18 cellular contexts compared by ENCODE assay signal in the genomic region with DNA sequence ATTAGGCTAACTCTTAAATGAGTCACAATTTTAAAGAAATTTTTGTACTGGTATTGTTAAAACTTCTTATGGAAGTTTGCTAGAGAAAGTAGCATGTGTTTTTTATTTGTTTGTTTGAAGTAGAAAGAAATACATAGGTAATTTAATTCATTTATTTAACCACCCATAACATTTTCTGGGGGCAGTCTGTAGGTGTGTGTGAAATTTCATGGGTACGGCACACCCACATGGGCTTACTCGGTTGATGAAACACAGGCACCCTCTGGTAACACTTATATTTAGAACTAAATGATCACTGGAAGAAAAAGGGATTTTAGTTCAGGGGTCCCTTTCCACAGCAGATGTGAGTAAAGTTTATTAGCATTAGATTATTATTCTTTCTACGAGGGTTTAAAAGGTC.
DNase-seq lines count a peak whose midpoint lies in the region; FAIRE-seq and TF ChIP-seq lines count a peak whose summit lies in the region.
"Had no signal": no experiment of that assay in that cellular context is flagged by ENCODE, and none has a peak within 500 bp of the region (broad histone marks: within the 10 kb centered on the region; RNA-seq: fewer than 3 reads in every experiment).

No MANE protein-coding gene starts in this region.

- no peak overlapping the region for H3K9ac ChIP-seq in kidney (ENCODE audit: low read length in 2 of 2)

- no peaks in the 10 kb centered on the region for H3K27me3 Mint-ChIP-seq in activated CD4-positive, alpha-beta memory T cell treated with anti-CD3 and anti-CD28 coated beads for 36 hours
- H3K27me3 Mint-ChIP-seq: CD4-positive, alpha-beta memory T cell had no signal

- peaks cover 10% of the 10 kb centered on the region for H3K4me1 Mint-ChIP-seq in activated CD4-positive, alpha-beta memory T cell treated with anti-CD3 and anti-CD28 coated beads for 36 hours (ENCODE audit: low read depth)
- H3K4me1 Mint-ChIP-seq: GM23338 had no signal

- FAIRE-seq in kidney (lab: Jason Lieb, UNC), result peak; percentile 39
- FAIRE-seq: GM12891, GM18507 had no signal

- DNase-seq in kidney (no peak), putamen (ENCODE audit: low spot score) (peak; percentile 12), NOMO-1 treated with dmso at 0.1 percent for 144 hours (lab: John Stamatoyannopoulos, UW; ENCODE audit: unreplicated experiment) (no peak), HuH-7 (ENCODE audit: low spot score) (no peak)
- no peak for DNase-seq in activated CD4-positive, alpha-beta memory T cell treated with anti-CD3 and anti-CD28 coated beads for 36 hours
- DNase-seq: C1 segment of cervical spinal cord; Calu3; CD4-positive, alpha-beta memory T cell; COR-L47; DMS53; DMS79 treated with DMSO at 0.1 percent for 48 hours; GF-D8; H9; HFFc6 had no signal

- TF ChIP-seq CTCF in VCaP (conservative IDR thresholded peaks at IDR 0.05) (no peak), kidney (IDR thresholded peaks at IDR 0.05; ENCODE audit: borderline replicate concordance, extremely low read depth, insufficient read depth) (no peak)

- H3K27ac Mint-ChIP-seq in activated CD4-positive, alpha-beta memory T cell treated with anti-CD3 and anti-CD28 coated beads for 36 hours, result no peak overlapping the region
- H3K27ac Mint-ChIP-seq: GM23338, H9, HFFc6 had no signal

- CTCF ChIA-PET in activated CD4-positive, alpha-beta memory T cell treated with anti-CD3 and anti-CD28 coated beads for 36 hours (lab: Charles Lee), result no interaction called here

- POLR2A ChIA-PET in activated CD4-positive, alpha-beta memory T cell treated with anti-CD3 and anti-CD28 coated beads for 36 hours (lab: Charles Lee), result no interaction called here

- no peak overlapping the region for H3K4me3 Mint-ChIP-seq in activated CD4-positive, alpha-beta memory T cell treated with anti-CD3 and anti-CD28 coated beads for 36 hours
- H3K4me3 Mint-ChIP-seq: CD4-positive, alpha-beta memory T cell; GM23338; H9; HFFc6 had no signal

- intact Hi-C loops in kidney (cut with DNase I), result no loop called here
- intact Hi-C loops in activated CD4-positive, alpha-beta memory T cell treated with anti-CD3 and anti-CD28 coated beads for 36 hours (cut with micrococcal nuclease), result no loop called here

- H3K27ac ChIP-seq in VCaP (peak overlapping the region; percentile 40; the same call in 1 of the 2 replicates), kidney (ENCODE audit: low read depth in 2 of 2, low read length in 2 of 2) (no peak overlapping the region)

- H3K36me3 ChIP-seq in kidney (ENCODE audit: control insufficient read depth in 1 of 2, insufficient read depth in 2 of 2, low read length in 2 of 2), result no peaks in the 10 kb centered on the region

- no peaks in the 10 kb centered on the region for H3K4me1 ChIP-seq in kidney (ENCODE audit: control insufficient read depth in 1 of 2, insufficient read depth in 1 of 2, low read depth in 1 of 2, low read length in 2 of 2)

- peaks cover 4% of the 10 kb centered on the region for H3K9me3 Mint-ChIP-seq in activated CD4-positive, alpha-beta memory T cell treated with anti-CD3 and anti-CD28 coated beads for 36 hours

- peaks cover 19% of the 10 kb centered on the region for H3K36me3 Mint-ChIP-seq in activated CD4-positive, alpha-beta memory T cell treated with anti-CD3 and anti-CD28 coated beads for 36 hours

- no peak overlapping the region for H3K4me3 ChIP-seq in kidney (ENCODE audit: low read length in 2 of 2)
- H3K4me3 ChIP-seq: GM23338 had no signal

- H3K9me3 ChIP-seq in kidney (ENCODE audit: control insufficient read depth in 1 of 2, low read length in 2 of 2), result no peaks in the 10 kb centered on the region
